ENCODE assay signal across 13 cellular contexts in genomic region chr6:65259080-65259479, GRCh38.
DNase-seq lines count a peak whose midpoint lies in the region; ATAC-seq, FAIRE-seq and TF ChIP-seq lines count a peak whose summit lies in the region.
"Had no signal": no experiment of that assay in that cellular context is flagged by ENCODE, and none has a peak within 500 bp of the region (broad histone marks: within the 10 kb centered on the region; RNA-seq: fewer than 3 reads in every experiment).

No MANE protein-coding gene starts in this region.

- H3K4me1 Mint-ChIP-seq in stimulated activated effector memory CD8-positive, alpha-beta T cell treated with anti-CD3 and anti-CD28 coated beads, Interleukin-12 subunit alpha, Interleukin-12 subunit beta, amount 100 ng/mL, for 72 hours, result no peaks in the 10 kb centered on the region

- no peaks in the 10 kb centered on the region for H3K36me3 ChIP-seq in HepG2 (replicated peaks in 1 of 2; ENCODE audit: control insufficient read depth in 1 of 2, insufficient read depth in 2 of 2, low read length in 2 of 2)
- H3K36me3 ChIP-seq in right lobe of liver, result no peaks in the 10 kb centered on the region
- H3K36me3 ChIP-seq: tibial artery had no signal

- H3K27me3 ChIP-seq in HepG2 (ENCODE audit: control insufficient read depth in 1 of 2, insufficient read depth in 2 of 2, low read length in 2 of 2), result no peaks in the 10 kb centered on the region
- no peaks in the 10 kb centered on the region for H3K27me3 ChIP-seq in right lobe of liver
- H3K27me3 ChIP-seq: tibial artery had no signal

- no TSS peak for BruUV-seq in HepG2 (replicated peaks; lab: Mats Ljungman, UMichigan)

- H3K27ac ChIP-seq in HepG2 (ENCODE audit: extremely low read length, insufficient read depth, low read length), result no peak overlapping the region
- H3K27ac ChIP-seq in right lobe of liver, result no peak overlapping the region
- H3K27ac ChIP-seq: tibial artery had no signal

- H3K79me2 ChIP-seq in HepG2 (ENCODE audit: insufficient read depth, low read length), result no peaks in the 10 kb centered on the region

- no peak for TF ChIP-seq CTCF in HepG2 (CRISPR knock-in tag; IDR thresholded peaks at IDR 0.05)
- no peak for TF ChIP-seq CTCF in right lobe of liver (IDR thresholded peaks at IDR 0.05)
- no peak for TF ChIP-seq CTCF in fibroblast of villous mesenchyme (IDR thresholded peaks at IDR 0.05; ENCODE audit: insufficient read depth, low read depth, low read length)

- H3K9me3 ChIP-seq in HepG2 (ENCODE audit: low read length) (no peaks in the 10 kb centered on the region), right lobe of liver (no peaks in the 10 kb centered on the region)
- H3K9me3 ChIP-seq: tibial artery had no signal

- H2AFZ ChIP-seq in HepG2 (ENCODE audit: low read length), result no peak overlapping the region

- no peak overlapping the region for H3K9ac ChIP-seq in HepG2 (ENCODE audit: insufficient read depth, low read depth, low read length)

- POLR2A ChIA-PET in HepG2 (lab: Yijun Ruan, JAX), result no interaction called here

- H3K27ac Mint-ChIP-seq in stimulated activated effector memory CD8-positive, alpha-beta T cell treated with anti-CD3 and anti-CD28 coated beads, Interleukin-12 subunit alpha, Interleukin-12 subunit beta, amount 100 ng/mL, for 72 hours, result no peak overlapping the region
- H3K27ac Mint-ChIP-seq: effector memory CD8-positive, alpha-beta T cell had no signal

- ATAC-seq in HepG2 (peak; percentile 84), right lobe of liver (no peak), sciatic nerve (no peak)
- no peak for ATAC-seq in stimulated activated effector memory CD8-positive, alpha-beta T cell treated with anti-CD3 and anti-CD28 coated beads, Interleukin-12 subunit alpha, Interleukin-12 subunit beta, amount 100 ng/mL, for 72 hours
- ATAC-seq: effector memory CD8-positive, alpha-beta T cell; Panc1 had no signal

- intact Hi-C loops in HepG2 (cut with micrococcal nuclease; ENCODE audit: unreplicated experiment) (no loop called here), right lobe of liver (cut with DNase I) (no loop called here), sciatic nerve (cut with DNase I) (no loop called here)

- H4K20me1 ChIP-seq in HepG2 (ENCODE audit: insufficient read depth, low read length), result no peaks in the 10 kb centered on the region

- WGBS in HepG2 (ENCODE audit: low lambda C conversion rate), result 0% methylated on average over 1 of the region's 1 CpG
- 35% methylated on average over 1 of the region's 1 CpG for WGBS in right lobe of liver (ENCODE audit: insufficient coverage, low coverage, low lambda C conversion rate, missing lambda C conversion rate)

- no peak for TF ChIP-seq POLR2A in HepG2 (IDR thresholded peaks at IDR 0.05; ENCODE audit: insufficient read depth in 1 of 2, low read depth in 2 of 2, low read length in 2 of 2)
- TF ChIP-seq POLR2A in right lobe of liver (IDR thresholded peaks at IDR 0.05), result no peak

- CTCF ChIA-PET in HepG2 (lab: Yijun Ruan, JAX; ENCODE audit: low intra/inter-chr PET ratio, low total read pairs), result no interaction called here

- H3K4me3 Mint-ChIP-seq in stimulated activated effector memory CD8-positive, alpha-beta T cell treated with anti-CD3 and anti-CD28 coated beads, Interleukin-12 subunit alpha, Interleukin-12 subunit beta, amount 100 ng/mL, for 72 hours, result no peak overlapping the region
- H3K4me3 Mint-ChIP-seq: effector memory CD8-positive, alpha-beta T cell had no signal

- H3K4me1 ChIP-seq in HepG2 (ENCODE audit: insufficient read depth, low read length) (no peaks in the 10 kb centered on the region), right lobe of liver (no peaks in the 10 kb centered on the region)
- H3K4me1 ChIP-seq: tibial artery had no signal

- TF ChIP-seq EP300 in HepG2 (IDR thresholded peaks at IDR 0.05; ENCODE audit: low read depth in 2 of 2, low read length in 2 of 2) (no peak), HepG2 (CRISPR knock-in tag; IDR thresholded peaks at IDR 0.05; ENCODE audit: borderline replicate concordance) (no peak)

- in situ Hi-C loops in HepG2 (cut with HindIII; ENCODE audit: extremely low pct_ligation_motif_present, low pct_unique_long_range_greater_than_20kb), result no loop called here

- FAIRE-seq in HepG2 (lab: Jason Lieb, UNC), result no peak
- FAIRE-seq: TTC549 had no signal

- no peak overlapping the region for H3K4me2 ChIP-seq in HepG2 (ENCODE audit: low read depth, low read length)

- peaks cover 10% of the 10 kb centered on the region for H3K9me3 Mint-ChIP-seq in stimulated activated effector memory CD8-positive, alpha-beta T cell treated with anti-CD3 and anti-CD28 coated beads, Interleukin-12 subunit alpha, Interleukin-12 subunit beta, amount 100 ng/mL, for 72 hours

- H3K4me3 ChIP-seq in HepG2 (replicated peaks in 1 of 3; ENCODE audit: insufficient read depth in 1 of 3, low read depth in 2 of 3, low read length in 3 of 3) (no peak overlapping the region), right lobe of liver (no peak overlapping the region), fibroblast of villous mesenchyme (ENCODE audit: low read depth, low read length) (no peak overlapping the region)
- H3K4me3 ChIP-seq: tibial artery had no signal

- no peak for TF ChIP-seq RAD21 in HepG2 (CRISPR knock-in tag; IDR thresholded peaks at IDR 0.05)

- DNase-seq in HepG2 (ENCODE audit: low spot score), result peak; percentile 11
- DNase-seq in right lobe of liver, result no peak
- DNase-seq in SW480 (ENCODE audit: low spot score), result peak; percentile 16
- peak; percentile 1 for DNase-seq in fibroblast of villous mesenchyme (ENCODE audit: low read depth)
- DNase-seq in sciatic nerve (ENCODE audit: low spot score), result no peak
- no peak for DNase-seq in NCI-H446 treated with DMSO at 0.1 percent for 48 hours (lab: John Stamatoyannopoulos, UW)
- DNase-seq in stimulated activated effector memory CD8-positive, alpha-beta T cell treated with anti-CD3 and anti-CD28 coated beads, Interleukin-12 subunit alpha, Interleukin-12 subunit beta, amount 100 ng/mL, for 72 hours (ENCODE audit: low spot score in 2 of 2), result no peak
- DNase-seq in activated CD8-positive, alpha-beta memory T cell treated with anti-CD3 and anti-CD28 coated beads, Interleukin-2, amount 50 U/mL, for 48 hours, result no peak
- DNase-seq: effector memory CD8-positive, alpha-beta T cell; NCI-H2107; tibial artery had no signal

- H3K36me3 Mint-ChIP-seq in stimulated activated effector memory CD8-positive, alpha-beta T cell treated with anti-CD3 and anti-CD28 coated beads, Interleukin-12 subunit alpha, Interleukin-12 subunit beta, amount 100 ng/mL, for 72 hours, result no peaks in the 10 kb centered on the region

TF ChIP-seq in HepG2, 621 proteins besides CTCF, POLR2A, EP300 and RAD21 (continues in another document):
- TF ChIP-seq, protein P1, sequence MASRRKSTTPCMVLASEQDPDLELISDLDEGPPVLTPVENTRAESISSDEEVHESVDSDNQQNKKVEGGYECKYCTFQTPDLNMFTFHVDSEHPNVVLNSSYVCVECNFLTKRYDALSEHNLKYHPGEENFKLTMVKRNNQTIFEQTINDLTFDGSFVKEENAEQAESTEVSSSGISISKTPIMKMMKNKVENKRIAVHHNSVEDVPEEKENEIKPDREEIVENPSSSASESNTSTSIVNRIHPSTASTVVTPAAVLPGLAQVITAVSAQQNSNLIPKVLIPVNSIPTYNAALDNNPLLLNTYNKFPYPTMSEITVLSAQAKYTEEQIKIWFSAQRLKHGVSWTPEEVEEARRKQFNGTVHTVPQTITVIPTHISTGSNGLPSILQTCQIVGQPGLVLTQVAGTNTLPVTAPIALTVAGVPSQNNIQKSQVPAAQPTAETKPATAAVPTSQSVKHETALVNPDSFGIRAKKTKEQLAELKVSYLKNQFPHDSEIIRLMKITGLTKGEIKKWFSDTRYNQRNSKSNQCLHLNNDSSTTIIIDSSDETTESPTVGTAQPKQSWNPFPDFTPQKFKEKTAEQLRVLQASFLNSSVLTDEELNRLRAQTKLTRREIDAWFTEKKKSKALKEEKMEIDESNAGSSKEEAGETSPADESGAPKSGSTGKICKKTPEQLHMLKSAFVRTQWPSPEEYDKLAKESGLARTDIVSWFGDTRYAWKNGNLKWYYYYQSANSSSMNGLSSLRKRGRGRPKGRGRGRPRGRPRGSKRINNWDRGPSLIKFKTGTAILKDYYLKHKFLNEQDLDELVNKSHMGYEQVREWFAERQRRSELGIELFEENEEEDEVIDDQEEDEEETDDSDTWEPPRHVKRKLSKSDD (CRISPR knock-in tag; IDR thresholded peaks at IDR 0.05; ENCODE audit: low read depth), result no peak
- no peak for TF ChIP-seq ZNF414 (CRISPR knock-in tag; IDR thresholded peaks at IDR 0.05)
- TF ChIP-seq ZNF607 (CRISPR knock-in tag; IDR thresholded peaks at IDR 0.05; ENCODE audit: borderline replicate concordance), result no peak
- no peak for TF ChIP-seq THAP11 (CRISPR knock-in tag; IDR thresholded peaks at IDR 0.05)
- TF ChIP-seq RBFOX2 (IDR thresholded peaks at IDR 0.05; ENCODE audit: low read depth, low read length), result no peak
- TF ChIP-seq, protein P2, sequence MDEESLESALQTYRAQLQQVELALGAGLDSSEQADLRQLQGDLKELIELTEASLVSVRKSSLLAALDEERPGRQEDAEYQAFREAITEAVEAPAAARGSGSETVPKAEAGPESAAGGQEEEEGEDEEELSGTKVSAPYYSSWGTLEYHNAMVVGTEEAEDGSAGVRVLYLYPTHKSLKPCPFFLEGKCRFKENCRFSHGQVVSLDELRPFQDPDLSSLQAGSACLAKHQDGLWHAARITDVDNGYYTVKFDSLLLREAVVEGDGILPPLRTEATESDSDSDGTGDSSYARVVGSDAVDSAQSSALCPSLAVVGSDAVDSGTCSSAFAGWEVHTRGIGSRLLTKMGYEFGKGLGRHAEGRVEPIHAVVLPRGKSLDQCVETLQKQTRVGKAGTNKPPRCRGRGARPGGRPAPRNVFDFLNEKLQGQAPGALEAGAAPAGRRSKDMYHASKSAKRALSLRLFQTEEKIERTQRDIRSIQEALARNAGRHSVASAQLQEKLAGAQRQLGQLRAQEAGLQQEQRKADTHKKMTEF (CRISPR knock-in tag; IDR thresholded peaks at IDR 0.05), result no peak
- no peak for TF ChIP-seq SP4 (CRISPR knock-in tag; IDR thresholded peaks at IDR 0.05)
- no peak for TF ChIP-seq ZNF44 (CRISPR knock-in tag; IDR thresholded peaks at IDR 0.05)
- TF ChIP-seq SPEN (CRISPR knock-in tag; IDR thresholded peaks at IDR 0.05; ENCODE audit: low read depth), result no peak
- no peak for TF ChIP-seq CHCHD3 (CRISPR knock-in tag; IDR thresholded peaks at IDR 0.05)
- TF ChIP-seq CC2D1A (CRISPR knock-in tag; IDR thresholded peaks at IDR 0.05), result no peak
- no peak for TF ChIP-seq RFX3 (CRISPR knock-in tag; IDR thresholded peaks at IDR 0.05)
- no peak for TF ChIP-seq ASH2L (IDR thresholded peaks at IDR 0.05; ENCODE audit: insufficient read length, low read depth, low read length)
- no peak for TF ChIP-seq ZNF709 (CRISPR knock-in tag; IDR thresholded peaks at IDR 0.05)
- no peak for TF ChIP-seq ZSCAN21 (CRISPR knock-in tag; IDR thresholded peaks at IDR 0.05; ENCODE audit: borderline replicate concordance)

Comparison
In these comparisons a context has a peak if more than half of its experiments do, and no peak if none do; other contexts are left out.
1. DNase-seq: peak in HepG2 (single experiment), SW480 (single experiment) and fibroblast of villous mesenchyme (single experiment); none in right lobe of liver (0 of 3), sciatic nerve (single experiment), NCI-H446 treated with DMSO at 0.1 percent for 48 hours (single experiment), stimulated activated effector memory CD8-positive, alpha-beta T cell treated with anti-CD3 and anti-CD28 coated beads, Interleukin-12 subunit alpha, Interleukin-12 subunit beta, amount 100 ng/mL, for 72 hours (0 of 2) and activated CD8-positive, alpha-beta memory T cell treated with anti-CD3 and anti-CD28 coated beads, Interleukin-2, amount 50 U/mL, for 48 hours (single experiment).